Comparison of ENCODE assay signal across 17 cellular contexts in genomic region chr5:122581629-122582028, GRCh38.
"Had no signal": no experiment of that assay in that cellular context is flagged by ENCODE, and none has a peak within 500 bp of the region (broad histone marks: within the 10 kb centered on the region; RNA-seq: fewer than 3 reads in every experiment).

No MANE protein-coding gene starts in this region.

- H3K36me3 Mint-ChIP-seq: activated naive CD8-positive, alpha-beta T cell treated with anti-CD3 and anti-CD28 coated beads for 36 hours had no signal

- H3K4me3 Mint-ChIP-seq: activated naive CD8-positive, alpha-beta T cell treated with anti-CD3 and anti-CD28 coated beads for 36 hours; activated T-cell treated with anti-CD3 and anti-CD28 coated beads, Interleukin-2, amount 50 U/mL, for 4 hours; T-helper 1 cell treated with Interleukin-12 subunit alpha and Interleukin-12 subunit beta and Interleukin-4 antibody, amounts not matched to agents 30 μg/mL and 1 μg/mL, for 36 hours had no signal

- H3K4me1 ChIP-seq: breast epithelium, esophagus muscularis mucosa, suprapubic skin, upper lobe of left lung had no signal

- H3K27ac Mint-ChIP-seq: activated naive CD8-positive, alpha-beta T cell treated with anti-CD3 and anti-CD28 coated beads for 36 hours; T-helper 1 cell treated with Interleukin-12 subunit alpha and Interleukin-12 subunit beta and Interleukin-4 antibody, amounts not matched to agents 30 μg/mL and 1 μg/mL, for 36 hours had no signal

- H3K4me3 ChIP-seq: breast epithelium, dorsolateral prefrontal cortex, esophagus muscularis mucosa, ovary, suprapubic skin, upper lobe of left lung had no signal

- H3K27me3 ChIP-seq: breast epithelium, ovary, suprapubic skin, upper lobe of left lung had no signal

- H3K27ac ChIP-seq: breast epithelium, dorsolateral prefrontal cortex, esophagus muscularis mucosa, ovary, suprapubic skin, upper lobe of left lung had no signal

- H3K9me3 Mint-ChIP-seq: activated naive CD8-positive, alpha-beta T cell treated with anti-CD3 and anti-CD28 coated beads for 36 hours; activated T-cell treated with anti-CD3 and anti-CD28 coated beads, Interleukin-2, amount 50 U/mL, for 4 hours; T-helper 1 cell treated with Interleukin-12 subunit alpha and Interleukin-12 subunit beta and Interleukin-4 antibody, amounts not matched to agents 30 μg/mL and 1 μg/mL, for 36 hours had no signal

- H3K4me1 Mint-ChIP-seq: activated naive CD8-positive, alpha-beta T cell treated with anti-CD3 and anti-CD28 coated beads for 36 hours had no signal

- ATAC-seq: activated CD4-positive, CD25-positive, alpha-beta regulatory T cell treated with anti-CD3 and anti-CD28 coated beads, Interleukin-2, amount 50 U/mL, for 24 hours; activated T-cell treated with anti-CD3 and anti-CD28 coated beads, Interleukin-2, amount 50 U/mL, for 4 hours; left lobe of liver; stimulated activated naive CD8-positive, alpha-beta T cell treated with anti-CD3 and anti-CD28 coated beads, Interleukin-15, Interleukin-2, amounts not matched to agents 100 U/mL and 50 U/mL, for 24 hours had no signal

- H3K36me3 ChIP-seq: breast epithelium, esophagus muscularis mucosa, ovary, suprapubic skin, upper lobe of left lung had no signal

- DNase-seq: activated CD4-positive, alpha-beta T cell treated with anti-CD3 and anti-CD28 coated beads, Interleukin-2, amount 50 U/mL, for 4 hours; activated gamma-delta T cell; activated naive CD8-positive, alpha-beta T cell treated with anti-CD3 and anti-CD28 coated beads for 36 hours; activated T-cell treated with anti-CD3 and anti-CD28 coated beads, Interleukin-2, amount 50 U/mL, for 4 hours; anterior cingulate cortex; dorsolateral prefrontal cortex; foreskin fibroblast; ovary; stimulated activated CD4-positive, alpha-beta T cell treated with anti-CD3 and anti-CD28 coated beads, Interleukin-2, amount 100 ng/mL, for 48 hours; stimulated activated naive CD8-positive, alpha-beta T cell treated with anti-CD3 and anti-CD28 coated beads, Interleukin-15, Interleukin-2, amounts not matched to agents 100 U/mL and 50 U/mL, for 24 hours; upper lobe of left lung had no signal
